ENCODE assay signal across 24 cellular contexts in the genomic region with DNA sequence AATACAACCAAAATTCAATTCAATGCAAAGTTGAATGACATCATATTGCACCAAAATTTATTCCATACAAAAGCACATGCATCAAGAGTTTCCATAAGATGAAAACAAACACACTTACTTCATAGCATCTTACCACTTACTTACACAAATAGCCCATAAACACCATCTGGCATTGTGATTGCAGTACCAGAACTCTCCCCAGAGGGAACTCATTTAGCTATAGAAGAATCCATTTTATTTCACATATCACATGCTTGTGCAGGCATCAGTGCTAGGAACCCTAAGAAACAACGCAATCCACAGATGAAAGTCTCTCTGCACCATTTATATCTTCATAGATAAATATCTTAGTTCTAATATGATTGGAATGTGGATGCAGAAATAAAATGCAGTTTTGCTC.
"Had no signal": no experiment of that assay in that cellular context is flagged by ENCODE, and none has a peak within 500 bp of the region (broad histone marks: within the 10 kb centered on the region; RNA-seq: fewer than 3 reads in every experiment).

No MANE protein-coding gene starts in this region.

- H3K4me3 Mint-ChIP-seq: naive thymus-derived CD4-positive, alpha-beta T cell; nephron progenitor cell; stimulated activated memory B cell treated with anti-CD40 and anti-IgM and Interleukin-4, amounts not matched to agents 10 μg/mL and 1 μg/mL and 100 μg/mL, for 72 hours; stimulated activated naive CD8-positive, alpha-beta T cell treated with anti-CD3 and anti-CD28 coated beads, Interleukin-15, Interleukin-2, amounts not matched to agents 100 ng/mL and 50 ng/mL, for 24 hours had no signal

- H3K9me3 Mint-ChIP-seq: nephron progenitor cell; stimulated activated memory B cell treated with anti-CD40 and anti-IgM and Interleukin-4, amounts not matched to agents 10 μg/mL and 1 μg/mL and 100 μg/mL, for 72 hours; stimulated activated naive CD8-positive, alpha-beta T cell treated with anti-CD3 and anti-CD28 coated beads, Interleukin-15, Interleukin-2, amounts not matched to agents 100 ng/mL and 50 ng/mL, for 24 hours had no signal

- H3K27me3 Mint-ChIP-seq: naive thymus-derived CD4-positive, alpha-beta T cell; stimulated activated naive CD8-positive, alpha-beta T cell treated with anti-CD3 and anti-CD28 coated beads, Interleukin-15, Interleukin-2, amounts not matched to agents 100 ng/mL and 50 ng/mL, for 24 hours had no signal

- H3K4me3 ChIP-seq: esophagus squamous epithelium, hepatocyte, left ventricle myocardium inferior, lower lobe of right lung, psoas muscle, right lobe of liver, spleen, tibial artery, upper lobe of left lung, uterus had no signal

- H3K36me3 ChIP-seq: esophagus squamous epithelium, left ventricle myocardium inferior, lower lobe of right lung, right lobe of liver, spleen, tibial artery, upper lobe of left lung, uterus had no signal

- H3K9me3 ChIP-seq: esophagus squamous epithelium, left ventricle myocardium inferior, lower lobe of right lung, psoas muscle, right lobe of liver, spleen, tibial artery, upper lobe of left lung, uterus had no signal

- H3K36me3 Mint-ChIP-seq: naive thymus-derived CD4-positive, alpha-beta T cell; stimulated activated memory B cell treated with anti-CD40 and anti-IgM and Interleukin-4, amounts not matched to agents 10 μg/mL and 1 μg/mL and 100 μg/mL, for 72 hours had no signal

- H3K4me1 ChIP-seq: left ventricle myocardium inferior, lower lobe of right lung, psoas muscle, right lobe of liver, spleen, tibial artery, upper lobe of left lung, uterus had no signal

- H3K27ac Mint-ChIP-seq: naive thymus-derived CD4-positive, alpha-beta T cell; nephron progenitor cell; stimulated activated memory B cell treated with anti-CD40 and anti-IgM and Interleukin-4, amounts not matched to agents 10 μg/mL and 1 μg/mL and 100 μg/mL, for 72 hours; stimulated activated naive CD8-positive, alpha-beta T cell treated with anti-CD3 and anti-CD28 coated beads, Interleukin-15, Interleukin-2, amounts not matched to agents 100 ng/mL and 50 ng/mL, for 24 hours had no signal

- H3K27ac ChIP-seq: esophagus squamous epithelium, foreskin keratinocyte, hepatocyte, left ventricle myocardium inferior, lower lobe of right lung, psoas muscle, right lobe of liver, spleen, tibial artery, upper lobe of left lung, uterus had no signal

- H3K4me1 Mint-ChIP-seq: naive thymus-derived CD4-positive, alpha-beta T cell; stimulated activated memory B cell treated with anti-CD40 and anti-IgM and Interleukin-4, amounts not matched to agents 10 μg/mL and 1 μg/mL and 100 μg/mL, for 72 hours had no signal

- H3K27me3 ChIP-seq: esophagus squamous epithelium, foreskin keratinocyte, hepatocyte, right lobe of liver, tibial artery, upper lobe of left lung, uterus had no signal

- ATAC-seq: foreskin keratinocyte; left cardiac atrium; lower lobe of right lung; naive thymus-derived CD4-positive, alpha-beta T cell; psoas muscle; right lobe of liver; stimulated activated memory B cell treated with anti-CD40 and anti-IgM and Interleukin-4, amounts not matched to agents 10 μg/mL and 1 μg/mL and 100 μg/mL, for 72 hours had no signal

- DNase-seq: effector memory CD4-positive, alpha-beta T cell; esophagus squamous epithelium; foreskin keratinocyte; head of caudate nucleus; kidney; left cardiac atrium; left ventricle myocardium inferior; lower lobe of right lung; mesenchymal stem cell; naive thymus-derived CD4-positive, alpha-beta T cell; nephron progenitor cell; psoas muscle; retina; right lobe of liver; spleen; stimulated activated CD4-positive, alpha-beta T cell treated with anti-CD3 and anti-CD28 coated beads, Interleukin-15, amount 100 ng/mL, for 24 hours; stimulated activated CD4-positive, alpha-beta T cell treated with anti-CD3 and anti-CD28 coated beads, Interleukin-1b, Interleukin-23, amount 100 ng/mL, for 48 hours; stimulated activated CD4-positive, alpha-beta T cell treated with anti-CD3 and anti-CD28 coated beads, Interleukin-4, amount 100 ng/mL, for 24 hours; tibial artery; upper lobe of left lung; uterus had no signal
